Comparison of ENCODE assay signal across 1 cellular context in genomic region chr22:17411213-17411612, GRCh38.
TF ChIP-seq lines count a peak whose summit lies in the region.

No MANE protein-coding gene starts in this region.

TF ChIP-seq in HepG2, 621 proteins besides CTCF, POLR2A, EP300 and RAD21:
- TF ChIP-seq MTF2 (CRISPR knock-in tag; IDR thresholded peaks at IDR 0.05; ENCODE audit: borderline replicate concordance) (no peak), PCBP1 (IDR thresholded peaks at IDR 0.05; ENCODE audit: borderline replicate concordance, low read depth, low read length) (no peak), ZNF264 (CRISPR knock-in tag; IDR thresholded peaks at IDR 0.05) (no peak), ELF3 (CRISPR knock-in tag; IDR thresholded peaks at IDR 0.05) (no peak), ZNF446 (CRISPR knock-in tag; IDR thresholded peaks at IDR 0.05) (no peak), BORCS8-MEF2B (CRISPR knock-in tag; IDR thresholded peaks at IDR 0.05) (no peak), SRSF9 (IDR thresholded peaks at IDR 0.05; ENCODE audit: borderline replicate concordance, insufficient read depth, low read depth, low read length, poor library complexity, severe bottlenecking) (no peak), ONECUT2 (CRISPR knock-in tag; IDR thresholded peaks at IDR 0.05) (no peak), POGK (CRISPR knock-in tag; conservative IDR thresholded peaks at IDR 0.05) (no peak), MED1 (CRISPR knock-in tag; IDR thresholded peaks at IDR 0.05) (no peak), ZNF589 (CRISPR knock-in tag; conservative IDR thresholded peaks at IDR 0.05) (no peak), ZNF891 (CRISPR knock-in tag; IDR thresholded peaks at IDR 0.05) (no peak)
- TF ChIP-seq, protein P1, sequence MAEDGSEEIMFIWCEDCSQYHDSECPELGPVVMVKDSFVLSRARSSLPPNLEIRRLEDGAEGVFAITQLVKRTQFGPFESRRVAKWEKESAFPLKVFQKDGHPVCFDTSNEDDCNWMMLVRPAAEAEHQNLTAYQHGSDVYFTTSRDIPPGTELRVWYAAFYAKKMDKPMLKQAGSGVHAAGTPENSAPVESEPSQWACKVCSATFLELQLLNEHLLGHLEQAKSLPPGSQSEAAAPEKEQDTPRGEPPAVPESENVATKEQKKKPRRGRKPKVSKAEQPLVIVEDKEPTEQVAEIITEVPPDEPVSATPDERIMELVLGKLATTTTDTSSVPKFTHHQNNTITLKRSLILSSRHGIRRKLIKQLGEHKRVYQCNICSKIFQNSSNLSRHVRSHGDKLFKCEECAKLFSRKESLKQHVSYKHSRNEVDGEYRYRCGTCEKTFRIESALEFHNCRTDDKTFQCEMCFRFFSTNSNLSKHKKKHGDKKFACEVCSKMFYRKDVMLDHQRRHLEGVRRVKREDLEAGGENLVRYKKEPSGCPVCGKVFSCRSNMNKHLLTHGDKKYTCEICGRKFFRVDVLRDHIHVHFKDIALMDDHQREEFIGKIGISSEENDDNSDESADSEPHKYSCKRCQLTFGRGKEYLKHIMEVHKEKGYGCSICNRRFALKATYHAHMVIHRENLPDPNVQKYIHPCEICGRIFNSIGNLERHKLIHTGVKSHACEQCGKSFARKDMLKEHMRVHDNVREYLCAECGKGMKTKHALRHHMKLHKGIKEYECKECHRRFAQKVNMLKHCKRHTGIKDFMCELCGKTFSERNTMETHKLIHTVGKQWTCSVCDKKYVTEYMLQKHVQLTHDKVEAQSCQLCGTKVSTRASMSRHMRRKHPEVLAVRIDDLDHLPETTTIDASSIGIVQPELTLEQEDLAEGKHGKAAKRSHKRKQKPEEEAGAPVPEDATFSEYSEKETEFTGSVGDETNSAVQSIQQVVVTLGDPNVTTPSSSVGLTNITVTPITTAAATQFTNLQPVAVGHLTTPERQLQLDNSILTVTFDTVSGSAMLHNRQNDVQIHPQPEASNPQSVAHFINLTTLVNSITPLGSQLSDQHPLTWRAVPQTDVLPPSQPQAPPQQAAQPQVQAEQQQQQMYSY (CRISPR knock-in tag; IDR thresholded peaks at IDR 0.05), result no peak
- TF ChIP-seq, protein P2, sequence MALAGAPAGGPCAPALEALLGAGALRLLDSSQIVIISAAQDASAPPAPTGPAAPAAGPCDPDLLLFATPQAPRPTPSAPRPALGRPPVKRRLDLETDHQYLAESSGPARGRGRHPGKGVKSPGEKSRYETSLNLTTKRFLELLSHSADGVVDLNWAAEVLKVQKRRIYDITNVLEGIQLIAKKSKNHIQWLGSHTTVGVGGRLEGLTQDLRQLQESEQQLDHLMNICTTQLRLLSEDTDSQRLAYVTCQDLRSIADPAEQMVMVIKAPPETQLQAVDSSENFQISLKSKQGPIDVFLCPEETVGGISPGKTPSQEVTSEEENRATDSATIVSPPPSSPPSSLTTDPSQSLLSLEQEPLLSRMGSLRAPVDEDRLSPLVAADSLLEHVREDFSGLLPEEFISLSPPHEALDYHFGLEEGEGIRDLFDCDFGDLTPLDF (CRISPR knock-in tag; IDR thresholded peaks at IDR 0.05), result no peak
- TF ChIP-seq, protein P3, sequence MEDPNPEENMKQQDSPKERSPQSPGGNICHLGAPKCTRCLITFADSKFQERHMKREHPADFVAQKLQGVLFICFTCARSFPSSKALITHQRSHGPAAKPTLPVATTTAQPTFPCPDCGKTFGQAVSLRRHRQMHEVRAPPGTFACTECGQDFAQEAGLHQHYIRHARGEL (CRISPR knock-in tag; IDR thresholded peaks at IDR 0.05), result no peak
- TF ChIP-seq, protein P4, sequence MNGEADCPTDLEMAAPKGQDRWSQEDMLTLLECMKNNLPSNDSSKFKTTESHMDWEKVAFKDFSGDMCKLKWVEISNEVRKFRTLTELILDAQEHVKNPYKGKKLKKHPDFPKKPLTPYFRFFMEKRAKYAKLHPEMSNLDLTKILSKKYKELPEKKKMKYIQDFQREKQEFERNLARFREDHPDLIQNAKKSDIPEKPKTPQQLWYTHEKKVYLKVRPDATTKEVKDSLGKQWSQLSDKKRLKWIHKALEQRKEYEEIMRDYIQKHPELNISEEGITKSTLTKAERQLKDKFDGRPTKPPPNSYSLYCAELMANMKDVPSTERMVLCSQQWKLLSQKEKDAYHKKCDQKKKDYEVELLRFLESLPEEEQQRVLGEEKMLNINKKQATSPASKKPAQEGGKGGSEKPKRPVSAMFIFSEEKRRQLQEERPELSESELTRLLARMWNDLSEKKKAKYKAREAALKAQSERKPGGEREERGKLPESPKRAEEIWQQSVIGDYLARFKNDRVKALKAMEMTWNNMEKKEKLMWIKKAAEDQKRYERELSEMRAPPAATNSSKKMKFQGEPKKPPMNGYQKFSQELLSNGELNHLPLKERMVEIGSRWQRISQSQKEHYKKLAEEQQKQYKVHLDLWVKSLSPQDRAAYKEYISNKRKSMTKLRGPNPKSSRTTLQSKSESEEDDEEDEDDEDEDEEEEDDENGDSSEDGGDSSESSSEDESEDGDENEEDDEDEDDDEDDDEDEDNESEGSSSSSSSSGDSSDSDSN (CRISPR knock-in tag; IDR thresholded peaks at IDR 0.05), result no peak
